ENCODE assay signal across 8 cellular contexts in genomic region chr3:119322523-119323400, GRCh38. TPM values are rescaled to one million over a fixed set of nuclear protein-coding genes. Genes with fewer than 3 reads are reported as not detected.
DNase-seq lines count a peak whose midpoint lies in the region; ATAC-seq and TF ChIP-seq lines count a peak whose summit lies in the region.

No MANE protein-coding gene starts in this region.

- peak overlapping the region; percentile 70 to 71 for H3K4me3 ChIP-seq in duodenal mucosa (ENCODE audit: low read depth in 1 of 2, low read length in 2 of 2)
- H3K4me3 ChIP-seq in lung = peak overlapping the region; percentile 51

- H3K27ac ChIP-seq in duodenal mucosa (ENCODE audit: low read depth, low read length) (peak overlapping the region; percentile 78), lung (ENCODE audit: low read depth in 1 of 2, low read length in 1 of 2) (peak overlapping the region; percentile 89 to 98)

- peaks cover 8 to 17% of the 10 kb centered on the region in 2 donors for H3K36me3 Mint-ChIP-seq in CD14-positive monocyte

- no peaks in the 10 kb centered on the region for H3K36me3 ChIP-seq in duodenal mucosa (ENCODE audit: control insufficient read depth in 1 of 2, insufficient read depth in 2 of 2, low read length in 2 of 2)
- no peaks in the 10 kb centered on the region for H3K36me3 ChIP-seq in lung (ENCODE audit: control insufficient read depth in 2 of 2, insufficient read depth in 2 of 2, low read length in 2 of 2)

- peak; percentile 90 for ATAC-seq in GM19328 (IDR thresholded peaks at IDR 0.05; ENCODE audit: unreplicated experiment)
- peak; percentile 86 for ATAC-seq in HG03460 (IDR thresholded peaks at IDR 0.05; ENCODE audit: unreplicated experiment)
- peak; percentile 94 for ATAC-seq in lung (ENCODE audit: insufficient read depth, low FRiP score)

- H3K9me3 Mint-ChIP-seq in CD14-positive monocyte = no peaks in the 10 kb centered on the region

- TF ChIP-seq CTCF in CD14-positive monocyte (IDR thresholded peaks at IDR 0.05) (no peak), lung (IDR thresholded peaks at IDR 0.05; ENCODE audit: control extremely low read depth, extremely low read depth) (no peak)

- WGBS in lung, 2 donors = 0 to 2% methylated on average over 65 to 84 of the region's 84 CpGs

- H3K4me1 Mint-ChIP-seq in CD14-positive monocyte = peaks cover 41% of the 10 kb centered on the region

- peak overlapping the region; percentile 64 to 68 for H3K9ac ChIP-seq in duodenal mucosa (ENCODE audit: low read depth in 1 of 2, low read length in 2 of 2)

- peak overlapping the region; percentile 88 to 93 for H3K4me3 Mint-ChIP-seq in CD14-positive monocyte

- H3K9me3 ChIP-seq in duodenal mucosa (ENCODE audit: control insufficient read depth in 1 of 2, low read length in 2 of 2) (no peaks in the 10 kb centered on the region), lung (ENCODE audit: control insufficient read depth in 2 of 2, insufficient read depth in 1 of 2, low read length in 1 of 2) (no peaks in the 10 kb centered on the region)

- peaks cover 0 to 2% (median 0%) of the 10 kb centered on the region in 3 donors for H3K27me3 Mint-ChIP-seq in CD14-positive monocyte (ENCODE audit: low read depth in 3 of 3)

- H3K27ac Mint-ChIP-seq in CD14-positive monocyte = peak overlapping the region; percentile 98 to 99 (median 98)

- peaks cover 11 to 13% of the 10 kb centered on the region in 2 donors for H3K4me1 ChIP-seq in duodenal mucosa (ENCODE audit: control insufficient read depth in 1 of 2, insufficient read depth in 2 of 2, low read length in 2 of 2)
- peaks cover 7 to 15% of the 10 kb centered on the region in 2 donors for H3K4me1 ChIP-seq in lung (ENCODE audit: control insufficient read depth in 2 of 2, insufficient read depth in 2 of 2, low read length in 2 of 2)

- DNase-seq in CD14-positive monocyte (ENCODE audit: low spot score) (peak; percentile 95), NCI-H774 (lab: John Stamatoyannopoulos, UW) (peak; percentile 24), lung (ENCODE audit: low spot score) (peak; percentile 87)
- DNase-seq in activated CD4-positive, alpha-beta T cell treated with anti-CD3 and anti-CD28 coated beads, Interleukin-2, amount 50 U/mL, for 48 hours = peak; percentile 93 to 96
- peak; percentile 87 to 95 (median 93) for DNase-seq in stimulated activated CD4-positive, alpha-beta T cell treated with anti-CD3 and anti-CD28 coated beads, TNF-alpha, amount 100 ng/mL, for 4 hours (ENCODE audit: low read depth in 3 of 3)

- H3K27me3 ChIP-seq in duodenal mucosa (ENCODE audit: control insufficient read depth in 1 of 2, insufficient read depth in 2 of 2, low read length in 2 of 2) (peaks cover 0 to 3% of the 10 kb centered on the region in 2 donors), lung (ENCODE audit: control insufficient read depth, insufficient read depth) (no peaks in the 10 kb centered on the region)

- intact Hi-C loops in CD14-positive monocyte (cut with micrococcal nuclease) = loop anchor here in 1 of 2 donors (2.0 kb wide), 2 partner anchors 28 to 30 kb away; partner anchors contain the start of gene ARHGAP31

RNA-seq across cellular contexts. Expression of gene ARHGAP31, which starts 28.6 kb away (rescaled TPM):
- polyA plus RNA-seq in CD14-positive monocyte = 1 to 10 TPM; 4.7 to 9.8 TPM
- 10 to 100 TPM; 45.8 to 58.5 TPM for total RNA-seq in lung
- polyA plus RNA-seq in lung = 10 to 100 TPM; 11.6 to 17.5 TPM

Comparison
In these comparisons a context has a peak if more than half of its experiments do, and no peak if none do; other contexts are left out.
1. Peak in every context shown above with its lines: DNase-seq, ATAC-seq, H3K4me3 ChIP-seq and H3K27ac ChIP-seq.
2. DNase-seq: peak in every context shown above with its lines; median percentile 95 in CD14-positive monocyte; 94 in activated CD4-positive, alpha-beta T cell treated with anti-CD3 and anti-CD28 coated beads, Interleukin-2, amount 50 U/mL, for 48 hours; 93 in stimulated activated CD4-positive, alpha-beta T cell treated with anti-CD3 and anti-CD28 coated beads, TNF-alpha, amount 100 ng/mL, for 4 hours; 87 in lung; 24 in NCI-H774.